Comparison of ENCODE assay signal across 19 cellular contexts in the genomic region with DNA sequence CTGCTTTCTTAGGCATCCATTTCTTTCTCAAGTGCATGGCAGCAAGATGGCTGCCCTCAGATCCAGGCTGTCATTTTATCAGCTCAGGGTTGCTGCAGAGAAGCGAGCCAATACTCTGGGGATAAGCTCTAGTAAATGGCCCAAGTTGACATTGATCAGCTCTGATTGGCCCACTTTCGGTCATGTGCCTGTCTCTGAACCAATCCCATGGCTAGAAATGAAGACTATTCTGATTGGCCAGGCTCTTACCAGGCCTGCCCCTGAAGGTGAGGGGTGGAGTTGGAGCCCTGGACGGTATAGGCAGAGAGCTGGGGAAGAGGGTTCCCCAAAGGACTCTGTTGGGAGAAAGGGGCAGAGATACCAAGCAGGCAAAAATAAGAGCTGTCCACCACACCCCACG. TPM values are rescaled to one million over a fixed set of nuclear protein-coding genes. Genes with fewer than 3 reads are reported as not detected.
DNase-seq lines count a peak whose midpoint lies in the region; ATAC-seq and TF ChIP-seq lines count a peak whose summit lies in the region.
"Had no signal": no experiment of that assay in that cellular context is flagged by ENCODE, and none has a peak within 500 bp of the region (broad histone marks: within the 10 kb centered on the region; RNA-seq: fewer than 3 reads in every experiment).

No MANE protein-coding gene starts in this region.

- no peak overlapping the region for H3K4me3 ChIP-seq in Caco-2 (ENCODE audit: low read depth, low read length)
- no peak overlapping the region for H3K4me3 ChIP-seq in GM12865 (ENCODE audit: low read depth, low read length)
- H3K4me3 ChIP-seq: body of pancreas, SK-N-MC, tibial nerve had no signal

- intact Hi-C loops in Caco-2 (cut with micrococcal nuclease; ENCODE audit: unreplicated experiment): loop anchor here (5.0 to 10.0 kb wide), 2 partner anchors 87 to 274 kb away; a partner anchor contains a TSS
- intact Hi-C loops in MCF 10A (cut with micrococcal nuclease): loop anchor here (5.0 kb wide), 1 partner anchor 257 kb away; no protein-coding TSS in a partner anchor

- H3K9me3 Mint-ChIP-seq in Caco-2 (ENCODE audit: unreplicated experiment): no peaks in the 10 kb centered on the region
- H3K9me3 Mint-ChIP-seq in MCF 10A (ENCODE audit: unreplicated experiment): no peaks in the 10 kb centered on the region
- H3K9me3 Mint-ChIP-seq: activated T-helper 1 cell treated with anti-CD3 and anti-CD28 coated beads, Interleukin-12 subunit alpha, Interleukin-12 subunit beta, Interleukin-2, Interleukin-4 antibody, amounts not matched to agents 30 ng/mL and 10 ng/mL and 1 ng/mL, durations not matched to agents 14 hours and 24 hours and 36 hours had no signal

- H3K9me3 ChIP-seq in Caco-2: no peaks in the 10 kb centered on the region
- H3K9me3 ChIP-seq: body of pancreas, tibial nerve had no signal

- ATAC-seq in foreskin keratinocyte: peak; percentile 21
- ATAC-seq: activated CD4-positive, CD25-positive, alpha-beta regulatory T cell treated with anti-CD3 and anti-CD28 coated beads, Interleukin-2, amount 50 U/mL, for 24 hours; body of pancreas had no signal

- CTCF ChIA-PET in Caco-2 (lab: Charles Lee) (interaction anchor here (0.5 to 1.7 kb wide), 4 partner anchors 44 to 190 kb away, joined by 3 to 6 read pairs (median 4); no protein-coding TSS in a partner anchor), MCF 10A (lab: Yijun Ruan, JAX) (interaction anchor here (0.6 to 5.2 kb wide), 11 partner anchors 27 to 609 kb away, joined by 3 to 116 read pairs (median 4); a partner anchor contains a TSS)

- no TSS peak for BruUV-seq in Caco-2 (replicated peaks; lab: Mats Ljungman, UMichigan)
- BruUV-seq in MCF 10A (replicated peaks; lab: Mats Ljungman, UMichigan): no TSS peak

- no peaks in the 10 kb centered on the region for H3K27me3 ChIP-seq in Caco-2 (replicated peaks; ENCODE audit: control insufficient read depth, insufficient read depth, low read length)
- H3K27me3 ChIP-seq in foreskin keratinocyte: peaks cover 4% of the 10 kb centered on the region
- H3K27me3 ChIP-seq: body of pancreas, tibial nerve had no signal

- no peak overlapping the region for H3K27ac ChIP-seq in foreskin keratinocyte
- H3K27ac ChIP-seq in caudate nucleus (ENCODE audit: low read depth, low read length): no peak overlapping the region
- H3K27ac ChIP-seq: body of pancreas, parathyroid adenoma, SK-N-MC, tibial nerve had no signal

- H3K36me3 Mint-ChIP-seq in Caco-2 (ENCODE audit: insufficient read depth, unreplicated experiment) (no peaks in the 10 kb centered on the region), MCF 10A (ENCODE audit: insufficient read depth, unreplicated experiment) (peaks cover 5% of the 10 kb centered on the region)
- H3K36me3 Mint-ChIP-seq: CD8-positive, alpha-beta memory T cell had no signal

- POLR2A ChIA-PET in Caco-2 (lab: Charles Lee) (no interaction called here), MCF 10A (lab: Yijun Ruan, JAX) (interaction anchor here (0.7 kb wide), 1 partner anchor 114 kb away, joined by 4 read pairs; no protein-coding TSS in a partner anchor)

- H3K27me3 Mint-ChIP-seq in Caco-2 (ENCODE audit: insufficient read depth, unreplicated experiment): peaks cover 29% of the 10 kb centered on the region
- H3K27me3 Mint-ChIP-seq in MCF 10A (ENCODE audit: insufficient read depth, unreplicated experiment): peaks cover 39% of the 10 kb centered on the region

- H3K4me1 ChIP-seq in Caco-2 (0 out of 2 replicates have a peak, but pooled peaks cover 5% of the 10 kb centered on the region), foreskin keratinocyte (no peaks in the 10 kb centered on the region)
- H3K4me1 ChIP-seq: parathyroid adenoma had no signal

- no peaks in the 10 kb centered on the region for H3K36me3 ChIP-seq in Caco-2 (ENCODE audit: control insufficient read depth, insufficient read depth, low read length)
- H3K36me3 ChIP-seq: tibial nerve had no signal

- H3K4me3 Mint-ChIP-seq in Caco-2 (ENCODE audit: unreplicated experiment) (no peak overlapping the region), MCF 10A (ENCODE audit: unreplicated experiment) (no peak overlapping the region)
- H3K4me3 Mint-ChIP-seq: activated T-helper 1 cell treated with anti-CD3 and anti-CD28 coated beads, Interleukin-12 subunit alpha, Interleukin-12 subunit beta, Interleukin-2, Interleukin-4 antibody, amounts not matched to agents 30 ng/mL and 10 ng/mL and 1 ng/mL, durations not matched to agents 14 hours and 24 hours and 36 hours; CD8-positive, alpha-beta memory T cell had no signal

- H3K4me1 Mint-ChIP-seq in Caco-2 (ENCODE audit: low read depth, unreplicated experiment): no peaks in the 10 kb centered on the region
- peaks cover 11% of the 10 kb centered on the region for H3K4me1 Mint-ChIP-seq in MCF 10A (ENCODE audit: insufficient read depth, unreplicated experiment)
- H3K4me1 Mint-ChIP-seq: CD8-positive, alpha-beta memory T cell had no signal

- peak; percentile 32 to 50 for DNase-seq in Caco-2
- peak; percentile 3 for DNase-seq in GM12865 (ENCODE audit: low read depth)
- peak; percentile 62 for DNase-seq in OCI-M1 (lab: John Stamatoyannopoulos, UW)
- DNase-seq in foreskin keratinocyte: no peak
- no peak for DNase-seq in caudate nucleus (lab: John Stamatoyannopoulos, UW)
- DNase-seq in MCF 10A (ENCODE audit: unreplicated experiment): no peak
- no peak for DNase-seq in dermis blood vessel endothelial cell
- DNase-seq: body of pancreas; CD8-positive, alpha-beta memory T cell; effector CD4-positive, alpha-beta T cell; MV-4-11 had no signal

- no peak overlapping the region for H3K27ac Mint-ChIP-seq in Caco-2 (ENCODE audit: unreplicated experiment)
- H3K27ac Mint-ChIP-seq in MCF 10A (ENCODE audit: low read depth, unreplicated experiment): no peak overlapping the region
- H3K27ac Mint-ChIP-seq: activated T-helper 1 cell treated with anti-CD3 and anti-CD28 coated beads, Interleukin-12 subunit alpha, Interleukin-12 subunit beta, Interleukin-2, Interleukin-4 antibody, amounts not matched to agents 30 ng/mL and 10 ng/mL and 1 ng/mL, durations not matched to agents 14 hours and 24 hours and 36 hours; CD8-positive, alpha-beta memory T cell had no signal

- no peak for TF ChIP-seq CTCF in Caco-2 (IDR thresholded peaks at IDR 0.05; ENCODE audit: insufficient read depth in 1 of 2, low read depth in 1 of 2, low read length in 1 of 2, severe bottlenecking in 1 of 2, unreplicated experiment in 1 of 2)
- no peak for TF ChIP-seq CTCF in GM12865 (IDR thresholded peaks at IDR 0.05; ENCODE audit: insufficient read depth, low read depth, low read length, missing control alignments)
- no peak for TF ChIP-seq CTCF in foreskin keratinocyte (conservative IDR thresholded peaks at IDR 0.05)
- no peak for TF ChIP-seq CTCF in MCF 10A (IDR thresholded peaks at IDR 0.05; ENCODE audit: unreplicated experiment)

RNA-seq across cellular contexts. Expression of a gene that starts 41.4 kb away (rescaled TPM):
- 0.18 TPM in 1 of 2 replicates, not detected in the other for total RNA-seq in Caco-2 (2022)
- not detected in 2 replicates for total RNA-seq in foreskin keratinocyte
- polyA plus RNA-seq in foreskin keratinocyte: not detected in 2 replicates
- total RNA-seq in MCF 10A (2022): not detected in 2 replicates
- not detected in 2 replicates for total RNA-seq in dermis blood vessel endothelial cell
- total RNA-seq: activated T-helper 1 cell treated with anti-CD3 and anti-CD28 coated beads, Interleukin-12 subunit alpha, Interleukin-12 subunit beta, Interleukin-2, Interleukin-4 antibody, amounts not matched to agents 30 ng/mL and 10 ng/mL and 1 ng/mL, durations not matched to agents 14 hours and 24 hours and 36 hours; body of pancreas; CD8-positive, alpha-beta memory T cell; fibroblast of villous mesenchyme; mucosa of gallbladder; NCI-H460 had no signal
- polyA plus RNA-seq: CD8-positive, alpha-beta memory T cell had no signal

Comparison
In these comparisons a context has a peak if more than half of its experiments do, and no peak if none do; other contexts are left out.
1. DNase-seq: peak in Caco-2 (2 of 2), GM12865 (single experiment) and OCI-M1 (single experiment); none in foreskin keratinocyte (0 of 2), caudate nucleus (0 of 61), MCF 10A (single experiment) and dermis blood vessel endothelial cell (single experiment).